ENCODE assay signal across 31 cellular contexts in genomic region chr2:63086687-63087086, GRCh38. TPM values are rescaled to one million over a fixed set of nuclear protein-coding genes. Genes with fewer than 3 reads are reported as not detected.
"Had no signal": no experiment of that assay in that cellular context is flagged by ENCODE, and none has a peak within 500 bp of the region (broad histone marks: within the 10 kb centered on the region; RNA-seq: fewer than 3 reads in every experiment).

No MANE protein-coding gene starts in this region.

- H3K27ac ChIP-seq: ascending aorta, cardiac muscle cell, VCaP had no signal

- H3K4me3 ChIP-seq: ascending aorta, cardiac muscle cell had no signal

- ATAC-seq: activated CD8-positive, alpha-beta memory T cell treated with anti-CD3 and anti-CD28 coated beads, Interleukin-2, amount 10 ng/mL, durations not matched to agents 7 days and 5 days; activated CD8-positive, alpha-beta T cell treated with anti-CD3 and anti-CD28 coated beads, Interleukin-2, amount 10 ng/mL, durations not matched to agents 7 days and 5 days; activated naive CD8-positive, alpha-beta T cell treated with anti-CD3 and anti-CD28 coated beads, Interleukin-2, amount 50 U/mL, for 24 hours had no signal

- H3K36me3 ChIP-seq: ascending aorta, cardiac muscle cell had no signal

- H3K4me1 ChIP-seq: ascending aorta had no signal

- DNase-seq: activated B cell treated with CpG ODN at 0.5 μM for 24 hours; activated CD4-positive, alpha-beta memory T cell treated with anti-CD3 and anti-CD28 coated beads, Interleukin-2, amount 10 ng/mL, durations not matched to agents 7 days and 5 days; activated CD4-positive, alpha-beta T cell treated with anti-CD3 and anti-CD28 coated beads for 4 hours; activated CD4-positive, alpha-beta T cell treated with anti-CD3 and anti-CD28 coated beads, Interleukin-2, amount 10 ng/mL, durations not matched to agents 24 days and 14 days; activated CD4-positive, alpha-beta T cell treated with anti-CD3 and anti-CD28 coated beads, Interleukin-2, amount 50 U/mL, for 1 hour; activated CD4-positive, alpha-beta T cell treated with anti-CD3 and anti-CD28 coated beads, Interleukin-2, amount 50 U/mL, for 4 hours; activated CD4-positive, CD25-positive, alpha-beta regulatory T cell treated with anti-CD3 and anti-CD28 coated beads, Interleukin-2, amount 50 U/mL, for 72 hours; activated CD8-positive, alpha-beta memory T cell treated with anti-CD3 and anti-CD28 coated beads for 24 hours; activated CD8-positive, alpha-beta memory T cell treated with anti-CD3 and anti-CD28 coated beads, Interleukin-2, amount 10 ng/mL, durations not matched to agents 7 days and 5 days; activated CD8-positive, alpha-beta memory T cell treated with anti-CD3 and anti-CD28 coated beads, Interleukin-2, amount 50 U/mL, for 48 hours; activated CD8-positive, alpha-beta T cell treated with anti-CD3 and anti-CD28 coated beads, Interleukin-2, amount 10 ng/mL, durations not matched to agents 7 days and 5 days; activated effector memory CD4-positive, alpha-beta T cell treated with Interleukin-2 at 50 U/mL for 16 hours; activated gamma-delta T cell; activated naive CD4-positive, alpha-beta T cell treated with anti-CD3 and anti-CD28 coated beads, Interleukin-2, amount 10 ng/mL, durations not matched to agents 7 days and 5 days; activated naive CD4-positive, alpha-beta T cell treated with Interleukin-2 at 50 U/mL for 16 hours; activated naive CD8-positive, alpha-beta T cell treated with anti-CD3 and anti-CD28 coated beads, Interleukin-2, amount 10 ng/mL, durations not matched to agents 7 days and 5 days; activated naive CD8-positive, alpha-beta T cell treated with anti-CD3 and anti-CD28 coated beads, Interleukin-2, amount 50 U/mL, for 24 hours; activated T-cell treated with anti-CD3 and anti-CD28 coated beads, Interleukin-2, amount 50 U/mL, for 24 hours; activated T-cell treated with anti-CD3 and anti-CD28 coated beads, Interleukin-2, amount 50 U/mL, for 48 hours; amygdala; anterior cingulate cortex; caudate nucleus; cerebellar nuclear complex; T-helper 2 cell; T-helper 9 cell had no signal

- H3K27me3 ChIP-seq: ascending aorta, cardiac muscle cell had no signal

- H3K9me3 ChIP-seq: ascending aorta had no signal

- FAIRE-seq: bronchial epithelial cell, TTC549 had no signal

RNA-seq across cellular contexts. Expression of gene OTX1, which starts 36.1 kb away (rescaled TPM):
- total RNA-seq: activated B cell treated with CpG ODN at 0.5 μM for 24 hours; activated CD4-positive, alpha-beta T cell treated with anti-CD3 and anti-CD28 coated beads, Interleukin-2, amount 10 ng/mL, durations not matched to agents 24 days and 14 days; activated CD8-positive, alpha-beta T cell treated with anti-CD3 and anti-CD28 coated beads, Interleukin-2, amount 10 ng/mL, durations not matched to agents 7 days and 5 days; activated naive CD8-positive, alpha-beta T cell treated with anti-CD3 and anti-CD28 coated beads, Interleukin-2, amount 10 ng/mL, durations not matched to agents 7 days and 5 days; activated T-helper 2 cell treated with anti-CD3 and anti-CD28 coated beads, Interferon-gamma antibody, Interleukin-2, Interleukin-4, amounts not matched to agents 10 μg/mL and 5 μg/mL and 100 μg/mL, durations not matched to agents 14 hours and 24 hours and 36 hours; ascending aorta had no signal
- polyA plus RNA-seq: cardiac muscle cell had no signal
